ENCODE assay signal across 14 cellular contexts in the genomic region with DNA sequence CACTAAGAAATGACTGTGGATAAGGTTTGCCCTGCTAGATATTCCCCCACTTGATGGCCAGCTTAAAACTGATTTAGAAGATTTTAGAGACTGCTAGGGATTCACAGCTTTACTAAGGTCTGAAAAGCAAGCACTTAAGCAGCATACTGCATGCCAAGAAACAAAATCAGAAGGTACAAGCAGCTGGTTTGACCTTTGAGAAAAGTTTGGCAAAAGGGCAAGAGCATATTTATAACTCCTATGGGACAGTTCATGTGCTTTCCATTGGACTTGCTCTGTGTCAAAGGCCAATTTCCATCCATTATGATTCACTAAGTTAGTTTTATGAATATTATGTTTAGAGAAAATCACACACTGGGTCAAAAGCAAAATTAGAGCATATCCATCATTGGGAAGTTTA.
A peak's percentile ranks its signal among the peaks of the same experiment; 100 is the strongest.
DNase-seq lines count a peak whose midpoint lies in the region; ATAC-seq and TF ChIP-seq lines count a peak whose summit lies in the region.
"Had no signal": no experiment of that assay in that cellular context is flagged by ENCODE, and none has a peak within 500 bp of the region (broad histone marks: within the 10 kb centered on the region; RNA-seq: fewer than 3 reads in every experiment).

No MANE protein-coding gene starts in this region.

- no peaks in the 10 kb centered on the region for H3K9me3 ChIP-seq in thyroid gland
- H3K9me3 ChIP-seq: A549, Caco-2 had no signal

- TF ChIP-seq CTCF in thyroid gland (IDR thresholded peaks at IDR 0.05): no peak

- H3K4me3 ChIP-seq in thyroid gland (replicated peaks in 1 of 3): no peak overlapping the region
- H3K4me3 ChIP-seq: A549 had no signal

- H3K36me3 ChIP-seq in thyroid gland: no peaks in the 10 kb centered on the region

- no peak overlapping the region for H3K27ac ChIP-seq in thyroid gland
- H3K27ac ChIP-seq: 22Rv1, A549, C4-2B had no signal

- intact Hi-C loops in Right ventricle myocardium inferior (cut with DNase I): no loop called here
- intact Hi-C loops in cardiac septum (cut with DNase I): no loop called here
- intact Hi-C loops in sciatic nerve (cut with DNase I): no loop called here
- intact Hi-C loops in thyroid gland (cut with DNase I): no loop called here

- ATAC-seq in Right ventricle myocardium inferior (peak; percentile 76), sciatic nerve (peak; percentile 95), HG02870 (IDR thresholded peaks at IDR 0.05; ENCODE audit: unreplicated experiment) (no peak)
- ATAC-seq: A549 had no signal

- DNase-seq in Right ventricle myocardium inferior (ENCODE audit: missing footprints): no peak
- DNase-seq in cardiac septum (ENCODE audit: low spot score): no peak
- peak; percentile 14 for DNase-seq in fibroblast of the conjunctiva (ENCODE audit: low read depth)
- no peak for DNase-seq in sciatic nerve (ENCODE audit: low spot score)
- no peak for DNase-seq in thyroid gland
- DNase-seq in activated T-cell treated with anti-CD3 and anti-CD28 coated beads, Interleukin-2, amount 50 U/mL, for 1 hour: no peak
- DNase-seq: AML-193; Caco-2; CD4-positive, alpha-beta T cell; H9 had no signal

- no peak for TF ChIP-seq POLR2A in thyroid gland (IDR thresholded peaks at IDR 0.05)

- H3K27me3 ChIP-seq in thyroid gland: no peaks in the 10 kb centered on the region

- no peaks in the 10 kb centered on the region for H3K4me1 ChIP-seq in thyroid gland
- H3K4me1 ChIP-seq: A549, Caco-2 had no signal
